11 cellular contexts compared by ENCODE assay signal in genomic region chr17:43341705-43342600, GRCh38. TPM values are rescaled to one million over a fixed set of nuclear protein-coding genes. Genes with fewer than 3 reads are reported as not detected.
DNase-seq lines count a peak whose midpoint lies in the region; ATAC-seq lines count a peak whose summit lies in the region.
"Had no signal": no experiment of that assay in that cellular context is flagged by ENCODE, and none has a peak within 500 bp of the region (broad histone marks: within the 10 kb centered on the region; RNA-seq: fewer than 3 reads in every experiment).

No MANE protein-coding gene starts in this region.

- no peaks in the 10 kb centered on the region for H3K9me3 ChIP-seq in trophoblast cell (ENCODE audit: insufficient read depth, low read depth, low read length)

- no peak overlapping the region for H4K8ac ChIP-seq in trophoblast cell (ENCODE audit: low read depth, low read length)

- no peak overlapping the region for H3K18ac ChIP-seq in trophoblast cell (ENCODE audit: low read length)

- peak overlapping the region; percentile 63 for H3K4me3 Mint-ChIP-seq in activated T-helper 17 cell treated with anti-CD3 and anti-CD28 coated beads, Interleukin-2, amount 50 U/mL, for 72 hours
- H3K4me3 Mint-ChIP-seq: naive B cell had no signal

- H3K36me3 Mint-ChIP-seq in activated T-helper 17 cell treated with anti-CD3 and anti-CD28 coated beads, Interleukin-2, amount 50 U/mL, for 72 hours (ENCODE audit: low read depth): no peaks in the 10 kb centered on the region

- no peaks in the 10 kb centered on the region for H3K79me1 ChIP-seq in trophoblast cell (ENCODE audit: low read length)

- no peak overlapping the region for H3K4ac ChIP-seq in trophoblast cell (ENCODE audit: low read depth, low read length)

- H2AK5ac ChIP-seq in trophoblast cell (ENCODE audit: low read length): no peak overlapping the region

- H3K27ac ChIP-seq in trophoblast cell (ENCODE audit: low read depth, low read length): no peak overlapping the region
- H3K27ac ChIP-seq: PC-9 had no signal

- H3K4me2 ChIP-seq in trophoblast cell (ENCODE audit: low read length): no peak overlapping the region
- H3K4me2 ChIP-seq: PC-9 had no signal

- H3K4me3 ChIP-seq in trophoblast cell (ENCODE audit: low read depth, low read length): no peak overlapping the region
- H3K4me3 ChIP-seq: PC-9 had no signal

- H3K4me1 Mint-ChIP-seq in activated T-helper 17 cell treated with anti-CD3 and anti-CD28 coated beads, Interleukin-2, amount 50 U/mL, for 72 hours: peaks cover 18% of the 10 kb centered on the region

- no peak overlapping the region for H3K9ac ChIP-seq in trophoblast cell (ENCODE audit: low read length)

- peak; percentile 89 for ATAC-seq in activated T-helper 17 cell treated with anti-CD3 and anti-CD28 coated beads, Interleukin-2, amount 50 U/mL, for 72 hours (replicated peaks)
- ATAC-seq in GM18519 (IDR thresholded peaks at IDR 0.05; ENCODE audit: low FRiP score, unreplicated experiment): no peak

- peaks cover 0 to 7% of the 10 kb centered on the region in 2 experiments for H3K4me1 ChIP-seq in trophoblast cell (ENCODE audit: control insufficient read depth in 1 of 2, insufficient read depth in 2 of 2, low read length in 2 of 2)

- H3K79me2 ChIP-seq in trophoblast cell (ENCODE audit: control insufficient read depth, insufficient read depth, low read length, poor library complexity): no peaks in the 10 kb centered on the region

- H4K12ac ChIP-seq in trophoblast cell (ENCODE audit: low read depth, low read length): no peak overlapping the region

- no peak overlapping the region for H2AFZ ChIP-seq in trophoblast cell (ENCODE audit: insufficient read depth, low read length, poor library complexity)
- H2AFZ ChIP-seq: PC-9 had no signal

- H3K23ac ChIP-seq in trophoblast cell (ENCODE audit: low read length): no peak overlapping the region

- H3K27me3 Mint-ChIP-seq in activated T-helper 17 cell treated with anti-CD3 and anti-CD28 coated beads, Interleukin-2, amount 50 U/mL, for 72 hours: peaks cover 6% of the 10 kb centered on the region
- H3K27me3 Mint-ChIP-seq: naive B cell had no signal

- H3K27me3 ChIP-seq in trophoblast cell (ENCODE audit: insufficient read depth, low read length): no peaks in the 10 kb centered on the region

- H3K36me3 ChIP-seq in trophoblast cell (ENCODE audit: control insufficient read depth in 1 of 2, insufficient read depth in 2 of 2, low read length in 2 of 2): no peaks in the 10 kb centered on the region

- H4K91ac ChIP-seq in trophoblast cell (ENCODE audit: low read depth, low read length): no peak overlapping the region

- H3K27ac Mint-ChIP-seq in activated T-helper 17 cell treated with anti-CD3 and anti-CD28 coated beads, Interleukin-2, amount 50 U/mL, for 72 hours: peak overlapping the region; percentile 91
- H3K27ac Mint-ChIP-seq: naive B cell had no signal

- no peak overlapping the region for H2BK12ac ChIP-seq in trophoblast cell (ENCODE audit: low read length)

- no peak overlapping the region for H3K14ac ChIP-seq in trophoblast cell (ENCODE audit: low read length)

- H3K9me3 Mint-ChIP-seq in activated T-helper 17 cell treated with anti-CD3 and anti-CD28 coated beads, Interleukin-2, amount 50 U/mL, for 72 hours: no peaks in the 10 kb centered on the region

- no peak overlapping the region for H2BK120ac ChIP-seq in trophoblast cell (ENCODE audit: insufficient read depth, low read length, poor library complexity)

- DNase-seq in A172 (ENCODE audit: low spot score): peak; percentile 45
- peak; percentile 91 for DNase-seq in EH (ENCODE audit: low read depth)
- peak; percentile 39 for DNase-seq in glomerular visceral epithelial cell (ENCODE audit: extremely low spot score)
- no peak for DNase-seq in trophoblast cell
- no peak for DNase-seq in foreskin melanocyte
- DNase-seq in activated gamma-delta T cell treated with Interleukin-2 at 50 U/mL for 16 hours: no peak
- DNase-seq: naive B cell, NCI-H1417 treated with DMSO at 0.1 percent for 48 hours, PC-9 had no signal

- WGBS in trophoblast cell (ENCODE audit: extremely low coverage, insufficient coverage, insufficient read length): no CpG with 5 or more reads among the region's 8 CpGs

- no peak overlapping the region for H2BK5ac ChIP-seq in trophoblast cell (ENCODE audit: low read depth, low read length, poor library complexity)

RNA-seq across cellular contexts. Expression of gene ARL4D, which starts 56.8 kb away (rescaled TPM):
- total RNA-seq in A172 (2014; rRNA removed; shearing (Covaris generic)): 7.1 and 9.8 TPM in 2 replicates
- 1 to 10 TPM; 1.7 to 2.5 TPM for total RNA-seq in activated T-helper 17 cell treated with anti-CD3 and anti-CD28 coated beads, Interleukin-2, amount 50 U/mL, for 72 hours
- polyA plus RNA-seq in trophoblast cell (2013): 11.4 and 12.1 TPM in 2 replicates

Comparison
In these comparisons a context has a peak if more than half of its experiments do, and no peak if none do; other contexts are left out.
1. DNase-seq: peak in A172 (single experiment), EH (single experiment) and glomerular visceral epithelial cell (single experiment); none in trophoblast cell (0 of 2), foreskin melanocyte (single experiment) and activated gamma-delta T cell treated with Interleukin-2 at 50 U/mL for 16 hours (single experiment).